ENCODE assay signal across 8 cellular contexts in genomic region chr17:7843536-7844291, GRCh38. TPM values are rescaled to one million over a fixed set of nuclear protein-coding genes. Genes with fewer than 3 reads are reported as not detected.
A peak's percentile ranks its signal among the peaks of the same experiment; 100 is the strongest.
DNase-seq lines count a peak whose midpoint lies in the region; ATAC-seq and TF ChIP-seq lines count a peak whose summit lies in the region.

No MANE protein-coding gene starts in this region.

- peaks cover 44% of the 10 kb centered on the region for H3K79me2 ChIP-seq in fibroblast of lung (ENCODE audit: control insufficient read depth, insufficient read depth, low read length)

- no peaks in the 10 kb centered on the region for H3K27me3 ChIP-seq in fibroblast of lung (ENCODE audit: control insufficient read depth, insufficient read depth, low read length)
- no peaks in the 10 kb centered on the region for H3K27me3 ChIP-seq in naive thymus-derived CD4-positive, alpha-beta T cell (ENCODE audit: control insufficient read depth in 2 of 2, insufficient read depth in 2 of 2, low read length in 2 of 2)

- no peaks in the 10 kb centered on the region for H3K27me3 Mint-ChIP-seq in activated T-helper 17 cell treated with anti-CD3 and anti-CD28 coated beads, Interleukin-2, amount 50 U/mL, for 72 hours
- peaks cover 0 to 2% (median 0%) of the 10 kb centered on the region in 5 donors for H3K27me3 Mint-ChIP-seq in naive thymus-derived CD4-positive, alpha-beta T cell

- no peaks in the 10 kb centered on the region for H4K20me1 ChIP-seq in fibroblast of lung (ENCODE audit: control insufficient read depth, extremely low read depth, insufficient read depth, low read length)

- no peaks in the 10 kb centered on the region for H3K9me3 Mint-ChIP-seq in activated T-helper 17 cell treated with anti-CD3 and anti-CD28 coated beads, Interleukin-2, amount 50 U/mL, for 72 hours
- peaks cover 0 to 13% (median 0%) of the 10 kb centered on the region in 11 donors for H3K9me3 Mint-ChIP-seq in naive thymus-derived CD4-positive, alpha-beta T cell

- peak overlapping the region; percentile 100 for H3K27ac ChIP-seq in fibroblast of lung (ENCODE audit: insufficient read depth, low read length)
- H3K27ac ChIP-seq in naive thymus-derived CD4-positive, alpha-beta T cell (ENCODE audit: low read depth, low read length) = peak overlapping the region; percentile 100

- peaks cover 95% of the 10 kb centered on the region for H3K36me3 Mint-ChIP-seq in activated T-helper 17 cell treated with anti-CD3 and anti-CD28 coated beads, Interleukin-2, amount 50 U/mL, for 72 hours (ENCODE audit: low read depth)
- H3K36me3 Mint-ChIP-seq in naive thymus-derived CD4-positive, alpha-beta T cell = peaks cover 0 to 10% (median 3%) of the 10 kb centered on the region in 5 donors

- peak overlapping the region; percentile 99 for H3K4me2 ChIP-seq in fibroblast of lung (ENCODE audit: extremely low read depth, insufficient read depth, low read length)

- intact Hi-C loops in naive thymus-derived CD4-positive, alpha-beta T cell (cut with micrococcal nuclease) = loop anchor here (1.0 to 10.0 kb wide), 18 partner anchors 8 to 1191 kb away; partner anchors contain the start of genes NAA38 (in 2 of the 2), POLR2A (in 2 of the 2), ACADVL (in 1 of the 2) and ALOXE3 (in 1 of the 2)

- H3K4me1 Mint-ChIP-seq in activated T-helper 17 cell treated with anti-CD3 and anti-CD28 coated beads, Interleukin-2, amount 50 U/mL, for 72 hours = peaks cover 32% of the 10 kb centered on the region
- peaks cover 27 to 49% (median 37%) of the 10 kb centered on the region in 7 donors for H3K4me1 Mint-ChIP-seq in naive thymus-derived CD4-positive, alpha-beta T cell

- no peak overlapping the region for H2AFZ ChIP-seq in fibroblast of lung (ENCODE audit: low read length)

- H3K27ac Mint-ChIP-seq in activated T-helper 17 cell treated with anti-CD3 and anti-CD28 coated beads, Interleukin-2, amount 50 U/mL, for 72 hours = peak overlapping the region; percentile 93
- peak overlapping the region; percentile 90 to 100 (median 99) for H3K27ac Mint-ChIP-seq in naive thymus-derived CD4-positive, alpha-beta T cell

- peak overlapping the region; percentile 98 for H3K9ac ChIP-seq in fibroblast of lung (ENCODE audit: insufficient read depth, low read length)

- H3K4me3 Mint-ChIP-seq in activated T-helper 17 cell treated with anti-CD3 and anti-CD28 coated beads, Interleukin-2, amount 50 U/mL, for 72 hours = peak overlapping the region; percentile 83
- peak overlapping the region; percentile 85 to 99 (median 94) for H3K4me3 Mint-ChIP-seq in naive thymus-derived CD4-positive, alpha-beta T cell

- peaks cover 23% of the 10 kb centered on the region for H3K36me3 ChIP-seq in fibroblast of lung (ENCODE audit: control insufficient read depth, insufficient read depth, low read length)
- peaks cover 0 to 28% (median 0%) of the 10 kb centered on the region in 3 experiments for H3K36me3 ChIP-seq in naive thymus-derived CD4-positive, alpha-beta T cell (ENCODE audit: control insufficient read depth in 2 of 3, insufficient read depth in 3 of 3, low read length in 3 of 3)

- peak; percentile 36 for ATAC-seq in GM19372 (IDR thresholded peaks at IDR 0.05; ENCODE audit: low read depth, unreplicated experiment)
- peak; percentile 13 for ATAC-seq in activated T-helper 17 cell treated with anti-CD3 and anti-CD28 coated beads, Interleukin-2, amount 50 U/mL, for 72 hours (replicated peaks)
- ATAC-seq in naive thymus-derived CD4-positive, alpha-beta T cell = peak; percentile 50

- no peak for TF ChIP-seq CTCF in fibroblast of lung (conservative IDR thresholded peaks at IDR 0.05 in 1 of 2, IDR thresholded peaks at IDR 0.05 in 1 of 2; ENCODE audit: low read depth in 1 of 2, low read length in 2 of 2)

- peak; percentile 83 for DNase-seq in Ammon's horn (ENCODE audit: low spot score)
- DNase-seq in Jurkat, Clone E6-1 (ENCODE audit: low read depth, low spot score) = peak; percentile 71
- DNase-seq in RPMI7951 (ENCODE audit: low read depth) = peak; percentile 76
- DNase-seq in fibroblast of lung (ENCODE audit: low read depth in 2 of 2) = peak; percentile 86 to 88
- DNase-seq in naive thymus-derived CD4-positive, alpha-beta T cell = peak; percentile 87 to 94 (median 91)
- peak; percentile 79 for DNase-seq in stimulated activated CD8-positive, alpha-beta memory T cell treated with anti-CD3 and anti-CD28 coated beads, Interleukin-7, amount 100 ng/mL, for 48 hours (ENCODE audit: extremely low read depth in 1 of 2, low read depth in 1 of 2)

- H3K9me3 ChIP-seq in fibroblast of lung (ENCODE audit: control insufficient read depth, insufficient read depth, low read depth, low read length) = no peaks in the 10 kb centered on the region
- H3K9me3 ChIP-seq in naive thymus-derived CD4-positive, alpha-beta T cell (ENCODE audit: control insufficient read depth in 2 of 3, low read length in 3 of 3) = no peaks in the 10 kb centered on the region

- CTCF ChIA-PET in naive thymus-derived CD4-positive, alpha-beta T cell (lab: Charles Lee) = interaction anchor here (1.1 to 1.3 kb wide), 2 partner anchors 8 to 16 kb away, joined by 4 to 7 read pairs; no protein-coding TSS in a partner anchor

- peak overlapping the region; percentile 82 for H3K4me3 ChIP-seq in Jurkat, Clone E6-1 (ENCODE audit: low read length)
- H3K4me3 ChIP-seq in fibroblast of lung (replicated peaks in 1 of 4; ENCODE audit: control extremely low read depth in 1 of 4, insufficient read depth in 1 of 4, low read depth in 3 of 4, low read length in 4 of 4) = peak overlapping the region; percentile 85 to 94 (median 90)
- peak overlapping the region; percentile 84 for H3K4me3 ChIP-seq in naive thymus-derived CD4-positive, alpha-beta T cell (ENCODE audit: low read length)

- H3K4me1 ChIP-seq in fibroblast of lung (ENCODE audit: control insufficient read depth, extremely low read depth, insufficient read depth, low read length) = peaks cover 25% of the 10 kb centered on the region
- peaks cover 17 to 34% of the 10 kb centered on the region in 2 donors for H3K4me1 ChIP-seq in naive thymus-derived CD4-positive, alpha-beta T cell (ENCODE audit: control insufficient read depth in 2 of 2, insufficient read depth in 2 of 2, low read length in 2 of 2)

- POLR2A ChIA-PET in naive thymus-derived CD4-positive, alpha-beta T cell (lab: Charles Lee) = interaction anchor here (0.5 to 6.2 kb wide), 7 partner anchors 8 to 296 kb away, joined by 3 to 86 read pairs (median 4); partner anchors contain the start of genes CYB5D1, KDM6B and NAA38

RNA-seq across cellular contexts. Expression of gene KDM6B, which starts 9.7 kb away (rescaled TPM):
- 18.9 TPM for polyA plus RNA-seq in Jurkat, Clone E6-1 (2012; ENCODE audit: insufficient read depth, insufficient read length)
- 0.20 and 0.48 TPM in 2 replicates for total RNA-seq in RPMI7951 (2014; rRNA removed; shearing (Covaris generic))
- total RNA-seq in activated T-helper 17 cell treated with anti-CD3 and anti-CD28 coated beads, Interleukin-2, amount 50 U/mL, for 72 hours = 10 to 100 TPM; 33.7 to 93.3 TPM
- 9.4 and 12.3 TPM in 2 replicates for total RNA-seq in fibroblast of lung
- 0.68 and 1.1 TPM in 2 replicates for polyA plus RNA-seq in fibroblast of lung
- polyA plus RNA-seq in fibroblast of lung (2012) = 3.8 and 4.6 TPM in 2 replicates
- 7.9 and 9.3 TPM in 2 replicates for polyA minus RNA-seq in fibroblast of lung (ENCODE audit: low replicate concordance)
- 100 to 1,000 TPM in 4 of 5 experiments, 10 to 100 TPM in 1; 32.2 to 179 (median 120) TPM for total RNA-seq in naive thymus-derived CD4-positive, alpha-beta T cell
- 1 to 10 TPM in 1 of 2 donors, under 1 TPM in 1; 0.95 to 1.5 TPM for polyA plus RNA-seq in naive thymus-derived CD4-positive, alpha-beta T cell

RNA-seq across cellular contexts. Expression of gene TMEM88, which starts 11.2 kb away (rescaled TPM):
- 1.8 TPM for polyA plus RNA-seq in Jurkat, Clone E6-1 (2012; ENCODE audit: insufficient read depth, insufficient read length)
- total RNA-seq in RPMI7951 (2014; rRNA removed; shearing (Covaris generic)) = not detected in 2 replicates
- total RNA-seq in activated T-helper 17 cell treated with anti-CD3 and anti-CD28 coated beads, Interleukin-2, amount 50 U/mL, for 72 hours = 1 to 10 TPM; 1.6 to 3.2 TPM
- total RNA-seq in fibroblast of lung = 0.17 TPM in 1 of 2 replicates, not detected in the other
- 0.07 TPM in 1 of 2 replicates, not detected in the other for polyA plus RNA-seq in fibroblast of lung
- polyA plus RNA-seq in fibroblast of lung (2012) = 0.21 and 0.41 TPM in 2 replicates
- polyA minus RNA-seq in fibroblast of lung (ENCODE audit: low replicate concordance) = 0.51 TPM in 1 of 2 replicates, not detected in the other
- total RNA-seq in naive thymus-derived CD4-positive, alpha-beta T cell = 10 to 100 TPM in 4 of 5 experiments, under 1 TPM in 1; 0.70 to 32.7 (median 11.6) TPM
- not detected for polyA plus RNA-seq in naive thymus-derived CD4-positive, alpha-beta T cell

RNA-seq across cellular contexts. Expression of gene NAA38, which starts 13.6 kb away (rescaled TPM):
- polyA plus RNA-seq in Jurkat, Clone E6-1 (2012; ENCODE audit: insufficient read depth, insufficient read length) = 224 TPM
- 94.4 and 110 TPM in 2 replicates for total RNA-seq in RPMI7951 (2014; rRNA removed; shearing (Covaris generic))
- 100 to 1,000 TPM in 1 of 2 donors, 10 to 100 TPM in 1; 61.3 to 111 TPM for total RNA-seq in activated T-helper 17 cell treated with anti-CD3 and anti-CD28 coated beads, Interleukin-2, amount 50 U/mL, for 72 hours
- 41.6 and 78.9 TPM in 2 replicates for total RNA-seq in fibroblast of lung
- 31.0 and 40.7 TPM in 2 replicates for polyA plus RNA-seq in fibroblast of lung
- 109 and 133 TPM in 2 replicates for polyA plus RNA-seq in fibroblast of lung (2012)
- polyA minus RNA-seq in fibroblast of lung (ENCODE audit: low replicate concordance) = 35.1 and 44.9 TPM in 2 replicates
- total RNA-seq in naive thymus-derived CD4-positive, alpha-beta T cell = 10 to 100 TPM; 22.1 to 63.8 (median 24.9) TPM
- polyA plus RNA-seq in naive thymus-derived CD4-positive, alpha-beta T cell = 100 to 1,000 TPM; 113 to 132 TPM

RNA-seq across cellular contexts. Expression of gene CYB5D1, which starts 14.1 kb away (rescaled TPM):
- polyA plus RNA-seq in Jurkat, Clone E6-1 (2012; ENCODE audit: insufficient read depth, insufficient read length) = 15.5 TPM
- 5.7 and 6.1 TPM in 2 replicates for total RNA-seq in RPMI7951 (2014; rRNA removed; shearing (Covaris generic))
- total RNA-seq in activated T-helper 17 cell treated with anti-CD3 and anti-CD28 coated beads, Interleukin-2, amount 50 U/mL, for 72 hours = 10 to 100 TPM; 14.8 to 19.4 TPM
- 6.9 and 7.4 TPM in 2 replicates for total RNA-seq in fibroblast of lung
- 6.8 and 8.7 TPM in 2 replicates for polyA plus RNA-seq in fibroblast of lung
- 6.5 and 7.3 TPM in 2 replicates for polyA plus RNA-seq in fibroblast of lung (2012)
- 11.5 and 14.4 TPM in 2 replicates for polyA minus RNA-seq in fibroblast of lung (ENCODE audit: low replicate concordance)
- total RNA-seq in naive thymus-derived CD4-positive, alpha-beta T cell = 10 to 100 TPM in 2 of 5 experiments, 1 to 10 TPM in 3; 8.4 to 14.2 (median 9.5) TPM
- 1 to 10 TPM; 7.5 to 7.9 TPM for polyA plus RNA-seq in naive thymus-derived CD4-positive, alpha-beta T cell

RNA-seq across cellular contexts. Expression of gene CHD3, which starts 44.9 kb away (rescaled TPM):
- polyA plus RNA-seq in Jurkat, Clone E6-1 (2012; ENCODE audit: insufficient read depth, insufficient read length) = 180 TPM
- 20.3 and 30.8 TPM in 2 replicates for total RNA-seq in RPMI7951 (2014; rRNA removed; shearing (Covaris generic))
- 100 to 1,000 TPM; 154 to 217 TPM for total RNA-seq in activated T-helper 17 cell treated with anti-CD3 and anti-CD28 coated beads, Interleukin-2, amount 50 U/mL, for 72 hours
- 144 and 165 TPM in 2 replicates for total RNA-seq in fibroblast of lung
- 23.6 and 23.8 TPM in 2 replicates for polyA plus RNA-seq in fibroblast of lung
- polyA plus RNA-seq in fibroblast of lung (2012) = 59.8 and 78.0 TPM in 2 replicates
- 96.6 and 206 TPM in 2 replicates for polyA minus RNA-seq in fibroblast of lung (ENCODE audit: low replicate concordance)
- total RNA-seq in naive thymus-derived CD4-positive, alpha-beta T cell = 100 to 1,000 TPM; 189 to 417 (median 359) TPM
- polyA plus RNA-seq in naive thymus-derived CD4-positive, alpha-beta T cell = 10 to 100 TPM; 12.7 to 39.3 TPM

Comparison
In these comparisons a context has a peak if more than half of its experiments do, and no peak if none do; other contexts are left out.
1. Peak in every context shown above with its lines: DNase-seq, ATAC-seq, H3K4me3 ChIP-seq and H3K27ac ChIP-seq.